ENCODE assay signal across 22 cellular contexts in the genomic region with DNA sequence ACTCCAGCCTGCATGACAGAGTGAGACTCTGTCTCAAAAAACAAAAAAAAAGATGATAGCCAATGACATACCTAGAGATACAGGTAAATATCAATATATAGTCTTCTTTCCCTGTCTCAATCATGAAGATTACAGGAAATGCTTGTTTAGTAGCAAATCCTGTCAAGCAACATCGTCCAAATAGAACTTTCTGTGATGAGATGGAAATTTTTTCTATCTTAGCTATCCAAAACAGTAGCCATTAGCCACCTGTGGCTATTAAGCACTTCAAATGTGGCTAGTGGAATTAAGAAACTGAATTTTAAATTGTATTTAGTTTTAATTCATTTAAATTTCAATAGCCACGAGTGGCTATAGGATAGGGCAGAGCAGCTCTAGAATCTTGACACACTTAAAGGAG.
"Had no signal": no experiment of that assay in that cellular context is flagged by ENCODE, and none has a peak within 500 bp of the region (broad histone marks: within the 10 kb centered on the region; RNA-seq: fewer than 3 reads in every experiment).

No MANE protein-coding gene starts in this region.

- FAIRE-seq: endometrium, frontal cortex, islet of Langerhans, keratinocyte had no signal

- H3K4me3 Mint-ChIP-seq: dendritic cell treated with granulocyte-macrophage colony-stimulating factor and Interleukin-4, amounts not matched to agents 40 ng/mL and 50 ng/mL, for 4 days; effector memory CD8-positive, alpha-beta T cell; endodermal cell; naive B cell had no signal

- H3K27ac Mint-ChIP-seq: dendritic cell treated with granulocyte-macrophage colony-stimulating factor and Interleukin-4, amounts not matched to agents 40 ng/mL and 50 ng/mL, for 4 days; effector memory CD8-positive, alpha-beta T cell; endodermal cell; naive B cell had no signal

- H3K4me1 Mint-ChIP-seq: naive B cell had no signal

- H3K36me3 Mint-ChIP-seq: naive B cell had no signal

- DNase-seq: colonic mucosa; cortex of kidney; effector CD8-positive, alpha-beta T cell; effector memory CD8-positive, alpha-beta T cell; foreskin keratinocyte; heart left ventricle; left cardiac atrium; left lung; left ventricle myocardium superior; lower lobe of right lung; mesenchymal stem cell; mucosa of descending colon; naive B cell had no signal

- H3K9me3 Mint-ChIP-seq: dendritic cell treated with granulocyte-macrophage colony-stimulating factor and Interleukin-4, amounts not matched to agents 40 ng/mL and 50 ng/mL, for 4 days; effector memory CD8-positive, alpha-beta T cell; endodermal cell had no signal

- H3K9me3 ChIP-seq: colonic mucosa, esophagus muscularis mucosa, gastroesophageal sphincter, heart left ventricle, left lung, lower lobe of right lung, mucosa of descending colon had no signal

- H2AFZ ChIP-seq: hepatocyte had no signal

- H3K79me2 ChIP-seq: hepatocyte had no signal

- H3K4me3 ChIP-seq: colonic mucosa, esophagus muscularis mucosa, gastroesophageal sphincter, heart left ventricle, hepatocyte, left lung, lower lobe of right lung, mucosa of descending colon had no signal

- H3K27me3 ChIP-seq: hepatocyte had no signal

- H3K36me3 ChIP-seq: colonic mucosa, esophagus muscularis mucosa, gastroesophageal sphincter, heart left ventricle, left lung, lower lobe of right lung had no signal

- H3K4me1 ChIP-seq: esophagus muscularis mucosa, foreskin keratinocyte, gastroesophageal sphincter, lower lobe of right lung had no signal

- H3K27ac ChIP-seq: esophagus muscularis mucosa, foreskin keratinocyte, gastroesophageal sphincter, left lung, lower lobe of right lung had no signal

- ATAC-seq: effector memory CD8-positive, alpha-beta T cell; foreskin keratinocyte; gastroesophageal sphincter had no signal
